Comparison of ENCODE assay signal across 8 cellular contexts in genomic region chr10:48306265-48306869, GRCh38. TPM values are rescaled to one million over a fixed set of nuclear protein-coding genes. Genes with fewer than 3 reads are reported as not detected.
DNase-seq lines count a peak whose midpoint lies in the region; ATAC-seq and TF ChIP-seq lines count a peak whose summit lies in the region.

MAPK8 (plus strand) TSS chr10:48306677; CDS start chr10:48401661, 94,984 bp downstream.

- TF ChIP-seq POLR2A in right lobe of liver (IDR thresholded peaks at IDR 0.05), result peak; percentile 96

- H3K36me3 ChIP-seq in right lobe of liver, result no peaks in the 10 kb centered on the region

- H3K36me3 Mint-ChIP-seq in activated CD4-positive, alpha-beta memory T cell treated with anti-CD3 and anti-CD28 coated beads for 36 hours, result peaks cover 4% of the 10 kb centered on the region

- TF ChIP-seq CTCF in dorsolateral prefrontal cortex (IDR thresholded peaks at IDR 0.05 in 54 of 56, conservative IDR thresholded peaks at IDR 0.05 in 2 of 56; ENCODE audit: low read depth in 1 of 56, partially characterized antibody in 56 of 56) (peak in 2 of 56 donors; percentile 17 to 33), right lobe of liver (IDR thresholded peaks at IDR 0.05) (no peak)

- ATAC-seq in GM19438 (IDR thresholded peaks at IDR 0.05; ENCODE audit: low read depth, unreplicated experiment) (peak; percentile 79), HG03571 (IDR thresholded peaks at IDR 0.05; ENCODE audit: unreplicated experiment) (peak; percentile 84), right lobe of liver (peak; percentile 93 to 97 (median 94))

- WGBS in right lobe of liver (ENCODE audit: insufficient coverage, low coverage, low lambda C conversion rate, missing lambda C conversion rate), result 8% methylated on average over 15 of the region's 86 CpGs

- POLR2A ChIA-PET in activated CD4-positive, alpha-beta memory T cell treated with anti-CD3 and anti-CD28 coated beads for 36 hours (lab: Charles Lee), result no interaction called here

- peak within 1 kb of the TSS; percentile 59 to 95 (median 88) for H3K4me3 ChIP-seq in dorsolateral prefrontal cortex
- peak within 1 kb of the TSS; percentile 79 to 83 (median 81) for H3K4me3 ChIP-seq in right lobe of liver

- H3K4me3 Mint-ChIP-seq in activated CD4-positive, alpha-beta memory T cell treated with anti-CD3 and anti-CD28 coated beads for 36 hours, result peak within 1 kb of the TSS; percentile 84

- CTCF ChIA-PET in activated CD4-positive, alpha-beta memory T cell treated with anti-CD3 and anti-CD28 coated beads for 36 hours (lab: Charles Lee), result no interaction called here

- no peaks in the 10 kb centered on the region for H3K27me3 Mint-ChIP-seq in activated CD4-positive, alpha-beta memory T cell treated with anti-CD3 and anti-CD28 coated beads for 36 hours

- H3K27me3 ChIP-seq in dorsolateral prefrontal cortex (no peaks in the 10 kb centered on the region), right lobe of liver (no peaks in the 10 kb centered on the region)

- no peaks in the 10 kb centered on the region for H3K9me3 Mint-ChIP-seq in activated CD4-positive, alpha-beta memory T cell treated with anti-CD3 and anti-CD28 coated beads for 36 hours

- H3K4me1 Mint-ChIP-seq in activated CD4-positive, alpha-beta memory T cell treated with anti-CD3 and anti-CD28 coated beads for 36 hours (ENCODE audit: low read depth), result peaks cover 34% of the 10 kb centered on the region

- H3K27ac Mint-ChIP-seq in activated CD4-positive, alpha-beta memory T cell treated with anti-CD3 and anti-CD28 coated beads for 36 hours, result peak within 1 kb of the TSS; percentile 58

- peaks cover 0 to 21% (median 2%) of the 10 kb centered on the region in 4 donors for H3K4me1 ChIP-seq in right lobe of liver

- H3K27ac ChIP-seq in dorsolateral prefrontal cortex (peak within 1 kb of the TSS in 57 of 59 donors; percentile 75 to 98 (median 94)), right lobe of liver (peak within 1 kb of the TSS; percentile 91 to 97 (median 95))

- DNase-seq in CD1c-positive myeloid dendritic cell (ENCODE audit: extremely low spot score), result peak; percentile 97
- peak; percentile 90 for DNase-seq in NCI-H82 (lab: John Stamatoyannopoulos, UW)
- DNase-seq in activated CD4-positive, alpha-beta memory T cell treated with anti-CD3 and anti-CD28 coated beads for 36 hours, result peak; percentile 92
- peak; percentile 74 to 93 (median 84) for DNase-seq in dorsolateral prefrontal cortex
- DNase-seq in right lobe of liver, result peak; percentile 94 to 97 (median 96)
- DNase-seq in stimulated activated CD4-positive, alpha-beta T cell treated with anti-CD3 and anti-CD28 coated beads, Interleukin-4, amount 100 ng/mL, for 4 hours, result peak; percentile 92 to 94

- H3K9me3 ChIP-seq in right lobe of liver, result no peaks in the 10 kb centered on the region

- intact Hi-C loops in activated CD4-positive, alpha-beta memory T cell treated with anti-CD3 and anti-CD28 coated beads for 36 hours (cut with micrococcal nuclease), result loop anchor here (2.0 to 5.0 kb wide), 4 partner anchors 86 to 1232 kb away; partner anchors contain the start of gene ERCC6
- intact Hi-C loops in dorsolateral prefrontal cortex (cut with DNase I) (no loop called here), right lobe of liver (cut with DNase I) (no loop called here)

RNA-seq across cellular contexts. Expression of gene MAPK8, which starts in this region (rescaled TPM):
- 10 to 100 TPM; 44.2 to 45.4 TPM for total RNA-seq in activated CD4-positive, alpha-beta memory T cell treated with anti-CD3 and anti-CD28 coated beads for 36 hours
- 100 to 1,000 TPM in 55 of 120 experiments, 10 to 100 TPM in 65; 54.6 to 126 (median 97.3) TPM for total RNA-seq in dorsolateral prefrontal cortex
- 10 to 100 TPM; 19.1 to 31.6 (median 27.6) TPM for total RNA-seq in right lobe of liver

Comparison
In these comparisons a context has a peak if more than half of its experiments do, and no peak if none do; other contexts are left out.
1. Peak in every context shown above with its lines: DNase-seq, ATAC-seq, H3K4me3 ChIP-seq and H3K27ac ChIP-seq.